8 cellular contexts compared by ENCODE assay signal in the genomic region with DNA sequence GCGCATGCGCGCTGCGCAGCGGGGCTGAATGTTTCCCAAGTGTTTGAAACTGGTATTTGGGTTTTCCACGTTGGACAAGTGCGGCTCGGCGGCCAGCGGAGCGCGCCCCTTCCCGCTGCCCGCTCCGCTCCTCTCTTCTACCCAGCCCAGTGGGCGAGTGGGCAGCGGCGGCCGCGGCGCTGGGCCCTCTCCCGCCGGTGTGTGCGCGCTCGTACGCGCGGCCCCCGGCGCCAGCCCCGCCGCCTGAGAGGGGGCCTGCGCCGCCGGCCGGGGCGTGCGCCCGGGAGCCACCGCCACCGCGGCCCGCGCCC. TPM values are rescaled to one million over a fixed set of nuclear protein-coding genes. Genes with fewer than 3 reads are reported as not detected.
DNase-seq lines count a peak whose midpoint lies in the region; ATAC-seq and TF ChIP-seq lines count a peak whose summit lies in the region.

A gene with protein sequence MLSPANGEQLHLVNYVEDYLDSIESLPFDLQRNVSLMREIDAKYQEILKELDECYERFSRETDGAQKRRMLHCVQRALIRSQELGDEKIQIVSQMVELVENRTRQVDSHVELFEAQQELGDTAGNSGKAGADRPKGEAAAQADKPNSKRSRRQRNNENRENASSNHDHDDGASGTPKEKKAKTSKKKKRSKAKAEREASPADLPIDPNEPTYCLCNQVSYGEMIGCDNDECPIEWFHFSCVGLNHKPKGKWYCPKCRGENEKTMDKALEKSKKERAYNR (plus strand): TSS at position 59 of the 311 bp plus-strand sequence. CDS start 450 bp downstream, outside the sequence.

- peak within 1 kb of the TSS; percentile 20 to 99 for H3K14ac ChIP-seq in mesenchymal stem cell (ENCODE audit: low read length in 2 of 2)

- peak within 1 kb of the TSS; percentile 96 for H4K91ac ChIP-seq in mesenchymal stem cell (ENCODE audit: low read length)

- no peak for ATAC-seq in heart left ventricle
- ATAC-seq in Right ventricle myocardium superior (ENCODE audit: poor library complexity), result no peak
- ATAC-seq in body of pancreas, result no peak

- H4K8ac ChIP-seq in mesenchymal stem cell (ENCODE audit: low read length), result peak within 1 kb of the TSS; percentile 88

- peak within 1 kb of the TSS; percentile 23 to 99 for H3K23ac ChIP-seq in mesenchymal stem cell (ENCODE audit: low read length in 2 of 2)

- TF ChIP-seq CTCF in heart left ventricle (IDR thresholded peaks at IDR 0.05), result no peak
- no peak for TF ChIP-seq CTCF in body of pancreas (IDR thresholded peaks at IDR 0.05)

- no peak within 1 kb of the TSS for H2AFZ ChIP-seq in mesenchymal stem cell (ENCODE audit: low read depth, low read length)

- H3K9me3 ChIP-seq in heart left ventricle, result no peaks in the 10 kb centered on the region
- H3K9me3 ChIP-seq in body of pancreas, result no peaks in the 10 kb centered on the region
- H3K9me3 ChIP-seq in mesenchymal stem cell (ENCODE audit: control insufficient read depth, low read length), result no peaks in the 10 kb centered on the region

- peak within 1 kb of the TSS; percentile 94 for H2BK120ac ChIP-seq in mesenchymal stem cell (ENCODE audit: low read depth, low read length)

- no peaks in the 10 kb centered on the region for H3K27me3 ChIP-seq in heart left ventricle
- no peaks in the 10 kb centered on the region for H3K27me3 ChIP-seq in body of pancreas
- no peaks in the 10 kb centered on the region for H3K27me3 ChIP-seq in mesenchymal stem cell (ENCODE audit: control insufficient read depth in 1 of 2, insufficient read depth in 1 of 2, low read length in 2 of 2)

- H3K36me3 ChIP-seq in heart left ventricle, result no peaks in the 10 kb centered on the region
- H3K36me3 ChIP-seq in body of pancreas (replicated peaks in 1 of 2; ENCODE audit: insufficient read depth in 1 of 2, low read depth in 2 of 2), result no peaks in the 10 kb centered on the region
- H3K36me3 ChIP-seq in mesenchymal stem cell (ENCODE audit: control insufficient read depth in 1 of 2, insufficient read depth in 2 of 2, low read depth in 1 of 2, low read length in 2 of 2), result no peaks in the 10 kb centered on the region
- H3K36me3 ChIP-seq in urinary bladder (ENCODE audit: insufficient read depth), result no peaks in the 10 kb centered on the region

- H3K4me3 ChIP-seq in heart left ventricle (peak within 1 kb of the TSS; percentile 55 to 98 (median 95)), body of pancreas (peak within 1 kb of the TSS; percentile 71 to 85), mesenchymal stem cell (ENCODE audit: insufficient read depth in 1 of 2, low read depth in 1 of 2, low read length in 2 of 2) (peak within 1 kb of the TSS; percentile 87 to 89), urinary bladder (ENCODE audit: low read depth, low read length) (peak within 1 kb of the TSS; percentile 88)

- H3K18ac ChIP-seq in mesenchymal stem cell (ENCODE audit: low read depth in 1 of 2, low read length in 2 of 2), result peak within 1 kb of the TSS; percentile 98 to 99

- H3K4me1 ChIP-seq in heart left ventricle, result peaks cover 4 to 33% (median 27%) of the 10 kb centered on the region in 12 donors
- H3K4me1 ChIP-seq in body of pancreas, result peaks cover 23% of the 10 kb centered on the region
- peaks cover 7% of the 10 kb centered on the region for H3K4me1 ChIP-seq in mesenchymal stem cell (ENCODE audit: control insufficient read depth, insufficient read depth, low read depth, low read length)
- no peaks in the 10 kb centered on the region for H3K4me1 ChIP-seq in urinary bladder (ENCODE audit: insufficient read depth)

- peak within 1 kb of the TSS; percentile 77 for H2BK15ac ChIP-seq in mesenchymal stem cell (ENCODE audit: low read depth, poor library complexity, severe bottlenecking)

- H2AK5ac ChIP-seq in mesenchymal stem cell (ENCODE audit: low read length, severe bottlenecking), result peak within 1 kb of the TSS; percentile 94

- DNase-seq in heart left ventricle (no peak), Right ventricle myocardium superior (no peak), body of pancreas (no peak), mesenchymal stem cell (no peak), hypothalamus (lab: John Stamatoyannopoulos, UW) (no peak), HK-2 (ENCODE audit: unreplicated experiment) (no peak), amniotic stem cell (lab: John Stamatoyannopoulos, UW) (no peak)

- H3K4me2 ChIP-seq in mesenchymal stem cell (ENCODE audit: low read length, poor library complexity, severe bottlenecking), result peak within 1 kb of the TSS; percentile 99

- H3K4ac ChIP-seq in mesenchymal stem cell (ENCODE audit: low read depth in 1 of 2, low read length in 2 of 2), result peak within 1 kb of the TSS; percentile 94 to 100

- peak within 1 kb of the TSS; percentile 98 to 100 (median 100) for H3K27ac ChIP-seq in heart left ventricle
- H3K27ac ChIP-seq in body of pancreas, result peak within 1 kb of the TSS; percentile 99 to 100 (median 99)
- peak within 1 kb of the TSS; percentile 100 for H3K27ac ChIP-seq in mesenchymal stem cell (ENCODE audit: low read length, poor library complexity, severe bottlenecking)
- peak within 1 kb of the TSS; percentile 99 for H3K27ac ChIP-seq in urinary bladder (ENCODE audit: low read depth)

- 0% methylated on average over 45 of the region's 45 CpGs; no CpG with 5 or more reads in 2 of the 4 donors for WGBS in heart left ventricle, 4 donors
- WGBS in body of pancreas, 2 donors, result 0% methylated on average over 45 of the region's 45 CpGs; no CpG with 5 or more reads in 1 of the 2 donors
- WGBS in mesenchymal stem cell, result no CpG with 5 or more reads among the region's 45 CpGs
- WGBS in urinary bladder, result under 1% methylated on average over 45 of the region's 45 CpGs

- intact Hi-C loops in heart left ventricle (cut with DNase I), result loop anchor here in 8 of 10 donors (2.0 to 10.0 kb wide), 9 partner anchors 81 to 293 kb away; a partner anchor contains a TSS
- intact Hi-C loops in Right ventricle myocardium superior (cut with DNase I), result loop anchor here (10.0 kb wide), 1 partner anchor 201 kb away; a partner anchor contains a TSS
- intact Hi-C loops in body of pancreas (cut with DNase I), result no loop called here

- peak within 1 kb of the TSS; percentile 100 for H3K9ac ChIP-seq in mesenchymal stem cell (ENCODE audit: low read length)

- H3K79me1 ChIP-seq in mesenchymal stem cell (replicated peaks; ENCODE audit: low read length, poor library complexity, severe bottlenecking), result no peaks in the 10 kb centered on the region

- H2BK5ac ChIP-seq in mesenchymal stem cell (ENCODE audit: low read depth, low read length, poor library complexity, severe bottlenecking), result peak within 1 kb of the TSS; percentile 95

- H2BK12ac ChIP-seq in mesenchymal stem cell (ENCODE audit: low read length in 2 of 2), result peak within 1 kb of the TSS; percentile 75 to 92

- TF ChIP-seq POLR2A in heart left ventricle (IDR thresholded peaks at IDR 0.05), result no peak
- no peak for TF ChIP-seq POLR2A in body of pancreas (IDR thresholded peaks at IDR 0.05)

RNA-seq across cellular contexts. Expression of the gene that starts here (rescaled TPM):
- 1 to 10 TPM; 5.6 to 9.1 (median 6.6) TPM for total RNA-seq in heart left ventricle
- 10 to 100 TPM in 1 of 2 donors, 1 to 10 TPM in 1; 4.8 to 18.0 TPM for polyA plus RNA-seq in heart left ventricle
- total RNA-seq in Right ventricle myocardium superior, result 6.6 TPM
- total RNA-seq in body of pancreas, result 1 to 10 TPM; 3.4 to 4.6 TPM
- polyA plus RNA-seq in mesenchymal stem cell (2013, experiment 1 of 2), result 12.8 TPM
- polyA plus RNA-seq in mesenchymal stem cell (2013, experiment 2 of 2), result 12.5 TPM
- total RNA-seq in urinary bladder, result 8.0 TPM
- polyA plus RNA-seq in urinary bladder, result 25.2 TPM
